22 cellular contexts compared by ENCODE assay signal in the genomic region with DNA sequence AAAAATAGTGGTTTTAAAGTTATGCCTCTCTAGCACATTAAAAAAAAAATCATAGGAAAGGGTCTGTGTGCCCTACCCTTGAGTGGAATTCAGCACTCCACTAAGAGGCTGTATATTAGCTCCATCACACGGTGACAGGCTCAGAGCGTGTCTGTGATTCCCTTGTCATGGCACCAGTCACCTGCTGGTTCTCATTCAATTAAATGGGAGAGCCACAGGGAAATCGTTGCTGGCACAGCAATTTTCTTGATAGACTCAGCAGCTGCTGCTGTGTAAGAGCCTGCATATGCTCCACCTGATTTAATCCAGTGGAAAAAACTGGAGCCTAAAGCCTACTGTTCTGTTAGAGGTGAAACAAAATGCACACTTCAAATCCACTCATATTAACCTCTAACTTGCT. TPM values are rescaled to one million over a fixed set of nuclear protein-coding genes. Genes with fewer than 3 reads are reported as not detected.
A peak's percentile ranks its signal among the peaks of the same experiment; 100 is the strongest.
DNase-seq lines count a peak whose midpoint lies in the region; ATAC-seq, FAIRE-seq and TF ChIP-seq lines count a peak whose summit lies in the region.
"Had no signal": no experiment of that assay in that cellular context is flagged by ENCODE, and none has a peak within 500 bp of the region (broad histone marks: within the 10 kb centered on the region; RNA-seq: fewer than 3 reads in every experiment).

No MANE protein-coding gene starts in this region.

- no peak overlapping the region for H3K27ac ChIP-seq in gastroesophageal sphincter
- H3K27ac ChIP-seq: lower lobe of right lung, right lobe of liver, suprapubic skin had no signal

- no peak for TF ChIP-seq POLR2A in gastroesophageal sphincter (IDR thresholded peaks at IDR 0.05)

- no peaks in the 10 kb centered on the region for H3K9me3 ChIP-seq in gastroesophageal sphincter
- H3K9me3 ChIP-seq: lower lobe of right lung, right lobe of liver, suprapubic skin had no signal

- no peak for TF ChIP-seq CTCF in gastroesophageal sphincter (IDR thresholded peaks at IDR 0.05)

- no peak overlapping the region for H3K4me3 ChIP-seq in gastroesophageal sphincter
- H3K4me3 ChIP-seq: lower lobe of right lung, right lobe of liver, suprapubic skin had no signal

- FAIRE-seq in GM19239 (lab: Jason Lieb, UNC): no peak
- FAIRE-seq: colon had no signal

- no peaks in the 10 kb centered on the region for H3K4me1 ChIP-seq in gastroesophageal sphincter
- H3K4me1 ChIP-seq: lower lobe of right lung had no signal

- DNase-seq in DMS 273 treated with DMSO at 0.1 percent for 48 hours (lab: John Stamatoyannopoulos, UW) (peak; percentile 41), NCI-H1436 treated with DMSO at 0.1 percent for 48 hours (lab: John Stamatoyannopoulos, UW) (peak; percentile 52), NCI-H524 treated with DMSO at 0.1 percent for 48 hours (lab: John Stamatoyannopoulos, UW) (peak; percentile 68), myocyte (ENCODE audit: low read depth) (peak; percentile 77), nucleus accumbens (lab: John Stamatoyannopoulos, UW) (no peak), GM19239 (ENCODE audit: insufficient read length, low spot score) (no peak), DMS53 (lab: John Stamatoyannopoulos, UW) (no peak)
- DNase-seq: activated naive CD4-positive, alpha-beta T cell treated with anti-CD3 and anti-CD28 coated beads for 36 hours; DMS79; foreskin melanocyte; Kasumi-1; lower lobe of right lung; natural killer cell; NCI-H510A; right lobe of liver; stimulated activated CD4-positive, alpha-beta T cell treated with anti-CD3 and anti-CD28 coated beads, Interleukin-4, amount 100 ng/mL, for 1 hour; stimulated activated CD8-positive, alpha-beta memory T cell treated with anti-CD3 and anti-CD28 coated beads, Interleukin-4, amount 100 ng/mL, for 48 hours; T-helper 17 cell had no signal

- no peaks in the 10 kb centered on the region for H3K27me3 ChIP-seq in gastroesophageal sphincter
- H3K27me3 ChIP-seq: right lobe of liver, suprapubic skin had no signal

- no peaks in the 10 kb centered on the region for H3K36me3 ChIP-seq in gastroesophageal sphincter
- H3K36me3 ChIP-seq: lower lobe of right lung, right lobe of liver, suprapubic skin had no signal

- no peak for TF ChIP-seq EP300 in gastroesophageal sphincter (IDR thresholded peaks at IDR 0.05)

- no peak for ATAC-seq in gastroesophageal sphincter
- ATAC-seq: activated CD4-positive, CD25-positive, alpha-beta regulatory T cell treated with anti-CD3 and anti-CD28 coated beads, Interleukin-2, amount 50 U/mL, for 24 hours; lower lobe of right lung; natural killer cell; right lobe of liver; T-helper 17 cell had no signal

- 49 to 55% methylated on average over 3 of the region's 3 CpGs for WGBS in gastroesophageal sphincter (ENCODE audit: low coverage in 1 of 2), 2 donors

RNA-seq across cellular contexts. Expression of a gene that starts 9.5 kb away (rescaled TPM):
- total RNA-seq in myocyte: not detected in 2 replicates
- 1.9 TPM for polyA plus RNA-seq in myocyte (2012)
- total RNA-seq in gastroesophageal sphincter: not detected
- total RNA-seq: activated naive CD4-positive, alpha-beta T cell treated with anti-CD3 and anti-CD28 coated beads for 36 hours; lower lobe of right lung; natural killer cell; right lobe of liver; suprapubic skin; T-helper 17 cell had no signal

Comparison
In these comparisons a context has a peak if more than half of its experiments do, and no peak if none do; other contexts are left out.
1. DNase-seq: peak in DMS 273 treated with DMSO at 0.1 percent for 48 hours (single experiment), NCI-H1436 treated with DMSO at 0.1 percent for 48 hours (single experiment), NCI-H524 treated with DMSO at 0.1 percent for 48 hours (single experiment) and myocyte (single experiment); none in nucleus accumbens (0 of 56), GM19239 (single experiment) and DMS53 (single experiment).